16 cellular contexts compared by ENCODE assay signal in genomic region chr5:9869616-9870288, GRCh38.
DNase-seq lines count a peak whose midpoint lies in the region; ATAC-seq, FAIRE-seq and TF ChIP-seq lines count a peak whose summit lies in the region.
"Had no signal": no experiment of that assay in that cellular context is flagged by ENCODE, and none has a peak within 500 bp of the region (broad histone marks: within the 10 kb centered on the region; RNA-seq: fewer than 3 reads in every experiment).

No MANE protein-coding gene starts in this region.

- no peaks in the 10 kb centered on the region for H3K27me3 ChIP-seq in breast epithelium
- no peaks in the 10 kb centered on the region for H3K27me3 ChIP-seq in astrocyte (ENCODE audit: insufficient read depth, low read length)
- H3K27me3 ChIP-seq in H7 (ENCODE audit: control insufficient read depth, insufficient read depth, low read length) = no peaks in the 10 kb centered on the region

- peak; percentile 73 for FAIRE-seq in astrocyte (lab: Jason Lieb, UNC)
- FAIRE-seq: endothelial cell of umbilical vein, small intestine had no signal

- peak overlapping the region; percentile 34 for H3K4me2 ChIP-seq in astrocyte (ENCODE audit: low read length)

- H3K4me3 ChIP-seq in breast epithelium (no peak overlapping the region), astrocyte (ENCODE audit: insufficient read depth, low read depth, low read length) (no peak overlapping the region), fibroblast of the aortic adventitia (ENCODE audit: low read depth, low read length) (no peak overlapping the region), H7 (ENCODE audit: insufficient read depth, low read depth, low read length) (no peak overlapping the region)
- H3K4me3 ChIP-seq: HAP-1 had no signal

- no peaks in the 10 kb centered on the region for H3K36me3 ChIP-seq in breast epithelium
- H3K36me3 ChIP-seq in astrocyte (ENCODE audit: insufficient read depth, low read length) = no peaks in the 10 kb centered on the region
- H3K36me3 ChIP-seq in H7 (replicated peaks; ENCODE audit: control insufficient read depth, insufficient read depth, low read length) = no peaks in the 10 kb centered on the region
- H3K36me3 ChIP-seq: HAP-1 had no signal

- H3K9ac ChIP-seq in astrocyte (ENCODE audit: low read length) = peak overlapping the region; percentile 40

- H2AFZ ChIP-seq in astrocyte (ENCODE audit: low read depth, low read length) = no peak overlapping the region

- H3K9me3 ChIP-seq in breast epithelium (peaks cover 4 to 29% of the 10 kb centered on the region in 2 donors), astrocyte (ENCODE audit: insufficient read depth, low read depth, low read length) (peaks cover 7% of the 10 kb centered on the region)

- no peaks in the 10 kb centered on the region for H4K20me1 ChIP-seq in astrocyte (ENCODE audit: insufficient read depth, low read length)

- CTCF ChIA-PET in MCF 10A (lab: Yijun Ruan, JAX) = interaction anchor here (0.5 to 0.7 kb wide), 2 partner anchors 19 to 580 kb away, joined by 3 read pairs; no protein-coding TSS in a partner anchor

- H3K36me3 Mint-ChIP-seq in MCF 10A (ENCODE audit: insufficient read depth, unreplicated experiment) (peaks cover 6% of the 10 kb centered on the region), astrocyte (ENCODE audit: low read depth, unreplicated experiment) (peaks cover 2% of the 10 kb centered on the region)
- H3K36me3 Mint-ChIP-seq in stimulated activated memory B cell treated with anti-CD40 and anti-IgM and Interleukin-4, amounts not matched to agents 10 μg/mL and 1 μg/mL and 100 μg/mL, for 72 hours = no peaks in the 10 kb centered on the region

- H3K4me3 Mint-ChIP-seq in MCF 10A (ENCODE audit: unreplicated experiment) = no peak overlapping the region
- H3K4me3 Mint-ChIP-seq in astrocyte (ENCODE audit: unreplicated experiment) = no peak overlapping the region
- no peak overlapping the region for H3K4me3 Mint-ChIP-seq in stimulated activated memory B cell treated with anti-CD40 and anti-IgM and Interleukin-4, amounts not matched to agents 10 μg/mL and 1 μg/mL and 100 μg/mL, for 72 hours
- H3K4me3 Mint-ChIP-seq: activated B cell treated with CpG ODN at 0.5 μM for 24 hours had no signal

- no peak for TF ChIP-seq CTCF in MCF 10A (IDR thresholded peaks at IDR 0.05; ENCODE audit: unreplicated experiment)
- TF ChIP-seq CTCF in breast epithelium (IDR thresholded peaks at IDR 0.05) = no peak
- no peak for TF ChIP-seq CTCF in astrocyte (IDR thresholded peaks at IDR 0.05; ENCODE audit: insufficient read depth, low read depth, low read length)
- no peak for TF ChIP-seq CTCF in fibroblast of the aortic adventitia (IDR thresholded peaks at IDR 0.05; ENCODE audit: insufficient read depth, low read length)

- H3K4me1 ChIP-seq in breast epithelium (no peaks in the 10 kb centered on the region), astrocyte (ENCODE audit: insufficient read depth, low read length) (peaks cover 9% of the 10 kb centered on the region)
- H3K4me1 ChIP-seq: HAP-1 had no signal

- H3K79me2 ChIP-seq in astrocyte (ENCODE audit: insufficient read depth, low read length) = no peaks in the 10 kb centered on the region

- H3K4me1 Mint-ChIP-seq in MCF 10A (ENCODE audit: insufficient read depth, unreplicated experiment) (peaks cover 16% of the 10 kb centered on the region), astrocyte (ENCODE audit: low read depth, unreplicated experiment) (peaks cover 1% of the 10 kb centered on the region)
- no peaks in the 10 kb centered on the region for H3K4me1 Mint-ChIP-seq in stimulated activated memory B cell treated with anti-CD40 and anti-IgM and Interleukin-4, amounts not matched to agents 10 μg/mL and 1 μg/mL and 100 μg/mL, for 72 hours
- H3K4me1 Mint-ChIP-seq: activated B cell treated with CpG ODN at 0.5 μM for 24 hours had no signal

- H3K27ac ChIP-seq in breast epithelium (no peak overlapping the region), astrocyte (ENCODE audit: low read depth, low read length) (peak overlapping the region; percentile 59)
- H3K27ac ChIP-seq: 22Rv1 had no signal

- no peak for ATAC-seq in stimulated activated memory B cell treated with anti-CD40 and anti-IgM and Interleukin-4, amounts not matched to agents 10 μg/mL and 1 μg/mL and 100 μg/mL, for 72 hours
- ATAC-seq in GM18511 (IDR thresholded peaks at IDR 0.05; ENCODE audit: unreplicated experiment) = no peak
- ATAC-seq in GM21529 (IDR thresholded peaks at IDR 0.05; ENCODE audit: unreplicated experiment) = no peak

- DNase-seq in MCF 10A (ENCODE audit: unreplicated experiment) (peak; percentile 42), breast epithelium (ENCODE audit: low spot score in 2 of 2) (no peak), astrocyte (ENCODE audit: low read depth) (peak; percentile 82), fibroblast of the aortic adventitia (ENCODE audit: low read depth) (peak; percentile 71), H7 (no peak)
- DNase-seq: activated B cell treated with CpG ODN at 0.5 μM for 24 hours; activated naive CD4-positive, alpha-beta T cell treated with Interleukin-2 at 50 U/mL for 16 hours; NCI-H1048; NCI-H345; small intestine had no signal

- POLR2A ChIA-PET in MCF 10A (lab: Yijun Ruan, JAX) = interaction anchor here (0.7 kb wide), 1 partner anchor 349 kb away, joined by 4 read pairs; no protein-coding TSS in a partner anchor

- no TSS peak for BruUV-seq in MCF 10A (replicated peaks; lab: Mats Ljungman, UMichigan)

- peaks cover 25% of the 10 kb centered on the region for H3K9me3 Mint-ChIP-seq in MCF 10A (ENCODE audit: unreplicated experiment)
- peaks cover 19% of the 10 kb centered on the region for H3K9me3 Mint-ChIP-seq in astrocyte (ENCODE audit: unreplicated experiment)
- H3K9me3 Mint-ChIP-seq in stimulated activated memory B cell treated with anti-CD40 and anti-IgM and Interleukin-4, amounts not matched to agents 10 μg/mL and 1 μg/mL and 100 μg/mL, for 72 hours = peaks cover 26% of the 10 kb centered on the region

- H3K27ac Mint-ChIP-seq in MCF 10A (ENCODE audit: low read depth, unreplicated experiment) = no peak overlapping the region
- no peak overlapping the region for H3K27ac Mint-ChIP-seq in astrocyte (ENCODE audit: unreplicated experiment)
- H3K27ac Mint-ChIP-seq in stimulated activated memory B cell treated with anti-CD40 and anti-IgM and Interleukin-4, amounts not matched to agents 10 μg/mL and 1 μg/mL and 100 μg/mL, for 72 hours = no peak overlapping the region
- H3K27ac Mint-ChIP-seq: activated B cell treated with CpG ODN at 0.5 μM for 24 hours had no signal

- H3K27me3 Mint-ChIP-seq in MCF 10A (ENCODE audit: insufficient read depth, unreplicated experiment) (no peaks in the 10 kb centered on the region), astrocyte (ENCODE audit: low read depth, unreplicated experiment) (no peaks in the 10 kb centered on the region)
- no peaks in the 10 kb centered on the region for H3K27me3 Mint-ChIP-seq in stimulated activated memory B cell treated with anti-CD40 and anti-IgM and Interleukin-4, amounts not matched to agents 10 μg/mL and 1 μg/mL and 100 μg/mL, for 72 hours
- H3K27me3 Mint-ChIP-seq: activated B cell treated with CpG ODN at 0.5 μM for 24 hours had no signal

- intact Hi-C loops in MCF 10A (cut with micrococcal nuclease) (no loop called here), breast epithelium (cut with DNase I; ENCODE audit: low total_unique reads) (no loop called here)

- TF ChIP-seq POLR2A in breast epithelium (IDR thresholded peaks at IDR 0.05) = no peak

Comparison
In these comparisons a context has a peak if more than half of its experiments do, and no peak if none do; other contexts are left out.
1. DNase-seq: peak in MCF 10A (single experiment), astrocyte (single experiment) and fibroblast of the aortic adventitia (single experiment); none in breast epithelium (0 of 2) and H7 (single experiment).